ENCODE assay signal across 16 cellular contexts in the genomic region with DNA sequence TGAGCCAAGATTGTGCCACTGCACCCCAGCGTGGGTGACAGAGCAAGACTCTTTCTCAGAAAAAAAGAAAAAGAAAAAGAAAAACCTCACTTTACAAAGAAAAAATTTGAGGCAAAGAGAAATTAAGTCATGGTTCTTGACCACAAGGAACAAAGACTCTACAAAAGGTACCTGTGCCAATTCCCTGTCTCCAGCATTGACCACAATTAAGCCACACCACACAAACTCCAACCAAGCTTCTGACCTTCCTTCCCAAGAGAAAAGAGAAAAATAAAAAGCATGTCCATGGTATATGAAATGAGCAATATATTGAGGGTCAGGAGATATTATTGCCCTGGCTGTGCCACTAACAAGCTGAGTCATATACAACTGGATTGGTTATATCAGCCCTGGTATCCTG.
DNase-seq lines count a peak whose midpoint lies in the region; ATAC-seq and TF ChIP-seq lines count a peak whose summit lies in the region.
"Had no signal": no experiment of that assay in that cellular context is flagged by ENCODE, and none has a peak within 500 bp of the region (broad histone marks: within the 10 kb centered on the region; RNA-seq: fewer than 3 reads in every experiment).

No MANE protein-coding gene starts in this region.

- in situ Hi-C loops in astrocyte of the cerebellum (cut with HindIII; ENCODE audit: low sequenced_read_pairs): no loop called here
- in situ Hi-C loops in astrocyte of the spinal cord (cut with HindIII; ENCODE audit: low sequenced_read_pairs): no loop called here

- H3K4me3 ChIP-seq in astrocyte of the cerebellum (ENCODE audit: low read depth, low read length) (no peak overlapping the region), astrocyte of the spinal cord (ENCODE audit: low read depth, low read length) (no peak overlapping the region)
- H3K4me3 ChIP-seq: A549; BLaER1 treated with 17β-estradiol and CSF1 and Interleukin-3, amounts not matched to agents 10 nM and 100 nM had no signal

- DNase-seq in M059J (ENCODE audit: low read depth) (peak; percentile 37), astrocyte of the cerebellum (ENCODE audit: low read depth) (peak; percentile 55), astrocyte of the spinal cord (ENCODE audit: low read depth, low spot score) (peak; percentile 14), caudate nucleus (lab: John Stamatoyannopoulos, UW) (no peak)
- DNase-seq: AML-193; Caco-2; Calu3; CD4-positive, alpha-beta T cell; CD8-positive, alpha-beta T cell; DMS79 treated with DMSO at 0.1 percent for 48 hours; GF-D8 had no signal

- TF ChIP-seq CTCF in astrocyte of the cerebellum (IDR thresholded peaks at IDR 0.05; ENCODE audit: low read depth, low read length, missing control alignments): no peak
- TF ChIP-seq CTCF in astrocyte of the spinal cord (IDR thresholded peaks at IDR 0.05; ENCODE audit: low read depth, low read length): no peak

- ATAC-seq in HG02885 (IDR thresholded peaks at IDR 0.05; ENCODE audit: poor library complexity, unreplicated experiment): no peak
- ATAC-seq: A549; CD8-positive, alpha-beta T cell had no signal

- no peak overlapping the region for H3K27ac ChIP-seq in caudate nucleus (ENCODE audit: low read depth, low read length)
- H3K27ac ChIP-seq: 22Rv1; A549; BLaER1 treated with 17β-estradiol and CSF1 and Interleukin-3, amounts not matched to agents 10 nM and 100 nM; C4-2B had no signal

Comparison
In these comparisons a context has a peak if more than half of its experiments do, and no peak if none do; other contexts are left out.
1. DNase-seq: peak in M059J (single experiment), astrocyte of the cerebellum (single experiment) and astrocyte of the spinal cord (single experiment); none in caudate nucleus (0 of 61).